Comparison of ENCODE assay signal across 8 cellular contexts in genomic region chr11:45105233-45105992, GRCh38. TPM values are rescaled to one million over a fixed set of nuclear protein-coding genes. Genes with fewer than 3 reads are reported as not detected.
DNase-seq lines count a peak whose midpoint lies in the region; ATAC-seq and TF ChIP-seq lines count a peak whose summit lies in the region.

No MANE protein-coding gene starts in this region.

- H3K27ac ChIP-seq in A673 (ENCODE audit: low read depth, low read length, poor library complexity, severe bottlenecking) (no peak overlapping the region), right atrium auricular region (no peak overlapping the region), gastrocnemius medialis (no peak overlapping the region)

- H3K4me3 ChIP-seq in A673 (ENCODE audit: low read depth, low read length, poor library complexity, severe bottlenecking) (no peak overlapping the region), right atrium auricular region (no peak overlapping the region), gastrocnemius medialis (no peak overlapping the region)

- TF ChIP-seq POLR2A in gastrocnemius medialis (IDR thresholded peaks at IDR 0.05): no peak

- H3K4me1 ChIP-seq in A673 (ENCODE audit: insufficient read depth, low read length, poor library complexity, severe bottlenecking) (no peaks in the 10 kb centered on the region), right atrium auricular region (peaks cover 0 to 19% of the 10 kb centered on the region in 2 donors), gastrocnemius medialis (peaks cover 0 to 4% of the 10 kb centered on the region in 2 donors)

- DNase-seq in A673 (ENCODE audit: low spot score) (peak; percentile 95), NCI-H128 (lab: John Stamatoyannopoulos, UW; ENCODE audit: unreplicated experiment) (peak; percentile 60), T follicular helper cell (ENCODE audit: low read depth) (peak; percentile 31), amygdala (lab: John Stamatoyannopoulos, UW) (peak in 29 of 56 donors; percentile 25 to 80 (median 57)), right atrium auricular region (ENCODE audit: low spot score) (peak; percentile 81), gastrocnemius medialis (peak; percentile 47 to 65)

- in situ Hi-C loops in gastrocnemius medialis (cut with MboI; ENCODE audit: low sequenced_read_pairs in 4 of 4): loop anchor here in 1 of 4 donors (5.0 to 10.0 kb wide), 2 partner anchors 168 to 189 kb away; no protein-coding TSS in a partner anchor

- H3K36me3 ChIP-seq in A673 (ENCODE audit: insufficient read depth, low read length, poor library complexity, severe bottlenecking) (no peaks in the 10 kb centered on the region), right atrium auricular region (no peaks in the 10 kb centered on the region), gastrocnemius medialis (no peaks in the 10 kb centered on the region)

- CTCF ChIA-PET in A673 (lab: Charles Lee): interaction anchor here (0.6 to 9.8 kb wide), 9 partner anchors 159 to 378 kb away, joined by 3 to 299 read pairs (median 4); no protein-coding TSS in a partner anchor

- intact Hi-C loops in A673 (cut with micrococcal nuclease; ENCODE audit: unreplicated experiment): loop anchor here (1.0 kb wide), 2 partner anchors 169 to 178 kb away; no protein-coding TSS in a partner anchor
- intact Hi-C loops in gastrocnemius medialis (cut with DNase I; ENCODE audit: low total_unique reads): loop anchor here (1.0 to 5.0 kb wide), 2 partner anchors 178 to 483 kb away; no protein-coding TSS in a partner anchor

- H3K27me3 ChIP-seq in A673 (replicated peaks; ENCODE audit: insufficient read depth, low read depth, low read length, poor library complexity) (peaks cover 15% of the 10 kb centered on the region), right atrium auricular region (no peaks in the 10 kb centered on the region), gastrocnemius medialis (peaks cover 0 to 5% (median 0%) of the 10 kb centered on the region in 3 donors)

- POLR2A ChIA-PET in A673 (lab: Charles Lee; ENCODE audit: low non-redundant PET): no interaction called here

- H3K9me3 ChIP-seq in A673 (ENCODE audit: low read depth, low read length, poor library complexity, severe bottlenecking) (no peaks in the 10 kb centered on the region), right atrium auricular region (no peaks in the 10 kb centered on the region), gastrocnemius medialis (no peaks in the 10 kb centered on the region)

- TF ChIP-seq CTCF in A673 (conservative IDR thresholded peaks at IDR 0.05; ENCODE audit: low read depth, low read length) (peak; percentile 100), right atrium auricular region (IDR thresholded peaks at IDR 0.05) (peak; percentile 87 to 97), gastrocnemius medialis (IDR thresholded peaks at IDR 0.05 in 4 of 5, conservative IDR thresholded peaks at IDR 0.05 in 1 of 5) (peak; percentile 86 to 95 (median 94))

- ATAC-seq in GM18511 (IDR thresholded peaks at IDR 0.05; ENCODE audit: unreplicated experiment) (peak; percentile 56), gastrocnemius medialis (peak; percentile 66 to 67), GM18873 (IDR thresholded peaks at IDR 0.05; ENCODE audit: low FRiP score, unreplicated experiment) (no peak)

- BruUV-seq in A673 (replicated peaks; lab: Mats Ljungman, UMichigan): no TSS peak

RNA-seq across cellular contexts. Expression of gene PRDM11, which starts 41.0 kb away (rescaled TPM):
- total RNA-seq in A673 (2021): 12.6 and 15.4 TPM in 2 replicates
- 10 to 100 TPM; 13.5 to 27.6 TPM for total RNA-seq in right atrium auricular region
- total RNA-seq in gastrocnemius medialis: 10 to 100 TPM in 2 of 4 donors, 1 to 10 TPM in 2; 5.0 to 15.4 (median 9.5) TPM

Comparison
In these comparisons a context has a peak if more than half of its experiments do, and no peak if none do; other contexts are left out.
1. DNase-seq: peak in every context shown above with its lines; median percentile 95 in A673; 81 in right atrium auricular region; 60 in NCI-H128; 57 in amygdala; 56 in gastrocnemius medialis; 31 in T follicular helper cell.